In the genomic region with DNA sequence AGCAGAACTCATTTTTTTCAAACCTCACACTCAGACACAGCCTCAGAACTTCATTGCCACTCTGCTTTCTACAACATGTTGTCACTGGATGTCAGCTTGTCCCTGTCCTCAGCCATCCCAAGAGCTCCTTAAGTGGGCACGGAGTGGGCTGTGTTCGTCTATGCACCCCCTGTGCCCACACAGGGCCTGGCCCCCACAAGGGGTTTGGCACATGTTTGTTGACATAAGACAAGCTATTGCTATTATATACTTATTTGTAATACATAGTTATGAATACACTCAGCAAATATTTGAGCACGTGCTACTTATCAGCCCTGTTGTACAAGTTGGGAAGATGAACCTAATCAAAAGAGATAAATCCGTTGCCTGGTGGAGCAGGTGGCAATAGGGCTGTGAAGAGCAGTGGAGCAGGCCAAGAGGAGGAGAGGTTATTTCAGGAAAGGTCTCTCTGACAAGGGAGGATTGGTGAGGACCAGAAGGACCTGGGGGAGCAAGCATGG, we compare ENCODE assay signal across 1 cellular context.
TF ChIP-seq lines count a peak whose summit lies in the region.

No MANE protein-coding gene starts in this region.

TF ChIP-seq in H1, 55 proteins besides CTCF, POLR2A, EP300 and RAD21:
- TF ChIP-seq, protein P1, sequence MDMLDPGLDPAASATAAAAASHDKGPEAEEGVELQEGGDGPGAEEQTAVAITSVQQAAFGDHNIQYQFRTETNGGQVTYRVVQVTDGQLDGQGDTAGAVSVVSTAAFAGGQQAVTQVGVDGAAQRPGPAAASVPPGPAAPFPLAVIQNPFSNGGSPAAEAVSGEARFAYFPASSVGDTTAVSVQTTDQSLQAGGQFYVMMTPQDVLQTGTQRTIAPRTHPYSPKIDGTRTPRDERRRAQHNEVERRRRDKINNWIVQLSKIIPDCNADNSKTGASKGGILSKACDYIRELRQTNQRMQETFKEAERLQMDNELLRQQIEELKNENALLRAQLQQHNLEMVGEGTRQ (IDR thresholded peaks at IDR 0.05; ENCODE audit: low read length): no peak
- TF ChIP-seq SP4 (IDR thresholded peaks at IDR 0.05; ENCODE audit: low read length) (no peak), TAF7 (optimal IDR thresholded peaks at IDR 0.05; ENCODE audit: borderline replicate concordance, low read depth, low read length) (no peak), NRF1 (IDR thresholded peaks at IDR 0.05; ENCODE audit: low read depth, low read length) (no peak), ASH2L (IDR thresholded peaks at IDR 0.05; ENCODE audit: low read length) (no peak), GABPA (IDR thresholded peaks at IDR 0.05; ENCODE audit: borderline replicate concordance, insufficient read depth, low read length) (no peak), ZNF274 (IDR thresholded peaks at IDR 0.05; ENCODE audit: borderline replicate concordance, extremely low read depth, low read length) (no peak)
